ENCODE assay signal across 8 cellular contexts in the genomic region with DNA sequence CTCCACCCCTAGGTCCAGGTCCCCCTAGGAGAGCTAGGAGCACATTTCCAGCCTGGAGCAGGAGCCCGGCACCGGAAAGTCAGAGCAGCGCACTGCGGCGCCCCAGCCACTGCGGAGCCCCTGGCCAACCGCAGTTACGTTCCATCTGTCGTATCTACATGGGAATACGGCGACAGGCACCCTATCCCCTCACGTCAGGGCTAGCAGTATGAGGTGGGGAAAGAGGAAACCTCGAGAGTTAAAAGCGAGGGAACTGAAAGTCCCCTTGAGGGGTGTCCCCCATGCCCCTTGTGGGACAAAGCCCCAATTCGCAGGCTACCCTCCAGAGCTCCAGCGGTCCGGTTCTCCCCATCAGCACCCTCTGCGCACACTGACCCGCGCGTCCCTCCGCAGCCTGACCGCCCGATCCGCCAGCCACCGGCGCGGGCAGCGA. TPM values are rescaled to one million over a fixed set of nuclear protein-coding genes. Genes with fewer than 3 reads are reported as not detected.
DNase-seq lines count a peak whose midpoint lies in the region; ATAC-seq, FAIRE-seq and TF ChIP-seq lines count a peak whose summit lies in the region.

No MANE protein-coding gene starts in this region.

- H3K9ac ChIP-seq in NT2/D1 (ENCODE audit: insufficient read length, low read depth) (peak overlapping the region; percentile 90), kidney (ENCODE audit: low read length in 2 of 2) (no peak overlapping the region)

- DNase-seq in Daoy (ENCODE audit: low read depth): peak; percentile 47
- DNase-seq in NT2/D1 (ENCODE audit: low read depth, low spot score): no peak
- peak in 27 of 61 donors; percentile 10 to 85 (median 59) for DNase-seq in caudate nucleus (lab: John Stamatoyannopoulos, UW)
- DNase-seq in kidney: peak; percentile 73
- DNase-seq in stimulated activated naive B cell treated with anti-CD40 and anti-IgM and Interleukin-4, amounts not matched to agents 10 μg/mL and 1 μg/mL and 100 μg/mL, for 72 hours: peak; percentile 29
- no peak for DNase-seq in T-helper 9 cell

- TF ChIP-seq CTCF in HEK293 (tag by site-specific recombination; IDR thresholded peaks at IDR 0.05) (no peak), kidney (IDR thresholded peaks at IDR 0.05; ENCODE audit: borderline replicate concordance, extremely low read depth, insufficient read depth) (no peak)

- H3K4me1 ChIP-seq in HEK293 (ENCODE audit: control insufficient read depth, insufficient read depth, low read length): no peaks in the 10 kb centered on the region
- H3K4me1 ChIP-seq in NT2/D1 (ENCODE audit: insufficient read depth, insufficient read length): peaks cover 3% of the 10 kb centered on the region
- H3K4me1 ChIP-seq in kidney (ENCODE audit: control insufficient read depth in 1 of 2, insufficient read depth in 1 of 2, low read depth in 1 of 2, low read length in 2 of 2): peaks cover 0 to 12% of the 10 kb centered on the region in 2 donors

- no peaks in the 10 kb centered on the region for H3K9me3 Mint-ChIP-seq in stimulated activated naive B cell treated with anti-CD40 and anti-IgM and Interleukin-4, amounts not matched to agents 10 μg/mL and 1 μg/mL and 100 μg/mL, for 72 hours

- POLR2A ChIA-PET in HEK293 (lab: Yijun Ruan, JAX): interaction anchor here (1.0 to 1.5 kb wide), 2 partner anchors 11 to 14 kb away, joined by 4 to 5 read pairs; no protein-coding TSS in a partner anchor

- H3K27ac ChIP-seq in HEK293 (ENCODE audit: extremely low read depth, low read depth, low read length) (peak overlapping the region; percentile 53; the same call in 1 of the 2 replicates), caudate nucleus (ENCODE audit: low read depth, low read length) (peak overlapping the region; percentile 96), kidney (ENCODE audit: low read depth in 2 of 2, low read length in 2 of 2) (no peak overlapping the region)

- peak; percentile 59 to 60 for ATAC-seq in stimulated activated naive B cell treated with anti-CD40 and anti-IgM and Interleukin-4, amounts not matched to agents 10 μg/mL and 1 μg/mL and 100 μg/mL, for 72 hours (replicated peaks)
- ATAC-seq in HG03196 (IDR thresholded peaks at IDR 0.05; ENCODE audit: unreplicated experiment): no peak

- H3K4me1 Mint-ChIP-seq in stimulated activated naive B cell treated with anti-CD40 and anti-IgM and Interleukin-4, amounts not matched to agents 10 μg/mL and 1 μg/mL and 100 μg/mL, for 72 hours: peaks cover 8 to 16% of the 10 kb centered on the region in 2 donors

- H3K36me3 Mint-ChIP-seq in stimulated activated naive B cell treated with anti-CD40 and anti-IgM and Interleukin-4, amounts not matched to agents 10 μg/mL and 1 μg/mL and 100 μg/mL, for 72 hours: peaks cover 1 to 4% of the 10 kb centered on the region in 2 donors

- H3K4me3 ChIP-seq in HEK293 (ENCODE audit: low read depth, low read length) (peak overlapping the region; percentile 64), NT2/D1 (ENCODE audit: insufficient read length, low read depth) (peak overlapping the region; percentile 79), kidney (ENCODE audit: low read length in 2 of 2) (peak overlapping the region; percentile 65)

- intact Hi-C loops in kidney (cut with DNase I): no loop called here

- FAIRE-seq in kidney (lab: Jason Lieb, UNC): no peak

- H3K9me3 ChIP-seq in HEK293 (ENCODE audit: control insufficient read depth, insufficient read depth, low read depth, low read length) (no peaks in the 10 kb centered on the region), NT2/D1 (ENCODE audit: insufficient read depth, low read length) (no peaks in the 10 kb centered on the region; the same call in 1 of the 2 replicates), kidney (ENCODE audit: control insufficient read depth in 1 of 2, low read length in 2 of 2) (no peaks in the 10 kb centered on the region)

- H3K27me3 Mint-ChIP-seq in stimulated activated naive B cell treated with anti-CD40 and anti-IgM and Interleukin-4, amounts not matched to agents 10 μg/mL and 1 μg/mL and 100 μg/mL, for 72 hours: peaks cover 49 to 74% of the 10 kb centered on the region in 2 donors

- CTCF ChIA-PET in HEK293 (lab: Yijun Ruan, JAX): interaction anchor here (0.6 to 1.0 kb wide), 2 partner anchors 27 to 351 kb away, joined by 3 read pairs; no protein-coding TSS in a partner anchor

- H3K27me3 ChIP-seq in NT2/D1 (ENCODE audit: insufficient read depth, insufficient read length): peaks cover 56% of the 10 kb centered on the region

- H3K4me3 Mint-ChIP-seq in stimulated activated naive B cell treated with anti-CD40 and anti-IgM and Interleukin-4, amounts not matched to agents 10 μg/mL and 1 μg/mL and 100 μg/mL, for 72 hours: peak overlapping the region; percentile 75 to 79

- H3K36me3 ChIP-seq in HEK293 (ENCODE audit: control insufficient read depth in 2 of 2, insufficient read depth in 1 of 2, low read length in 2 of 2) (no peaks in the 10 kb centered on the region), NT2/D1 (ENCODE audit: insufficient read depth, insufficient read length, low read length) (no peaks in the 10 kb centered on the region), kidney (ENCODE audit: control insufficient read depth in 1 of 2, insufficient read depth in 2 of 2, low read length in 2 of 2) (no peaks in the 10 kb centered on the region)

- no peak overlapping the region for H3K27ac Mint-ChIP-seq in stimulated activated naive B cell treated with anti-CD40 and anti-IgM and Interleukin-4, amounts not matched to agents 10 μg/mL and 1 μg/mL and 100 μg/mL, for 72 hours

TF ChIP-seq in HEK293, 187 proteins besides CTCF, POLR2A, EP300 and RAD21 (continues in another document):
- TF ChIP-seq ZNF561 (tag by site-specific recombination; IDR thresholded peaks at IDR 0.05; ENCODE audit: borderline replicate concordance): no peak
- peak; percentile 92 for TF ChIP-seq ZBTB17 (tag by site-specific recombination; IDR thresholded peaks at IDR 0.05)
- TF ChIP-seq ZFP41 (tag by site-specific recombination; IDR thresholded peaks at IDR 0.05; ENCODE audit: borderline replicate concordance): no peak
- peak; percentile 67; the same call in 1 of the 2 replicates for TF ChIP-seq KLF9 (tag by site-specific recombination; IDR thresholded peaks at IDR 0.05; ENCODE audit: low read depth)
- TF ChIP-seq OVOL3 (tag by site-specific recombination; IDR thresholded peaks at IDR 0.05): no peak
- no peak for TF ChIP-seq ZNF169 (tag by site-specific recombination; IDR thresholded peaks at IDR 0.05)
- TF ChIP-seq, protein P1, sequence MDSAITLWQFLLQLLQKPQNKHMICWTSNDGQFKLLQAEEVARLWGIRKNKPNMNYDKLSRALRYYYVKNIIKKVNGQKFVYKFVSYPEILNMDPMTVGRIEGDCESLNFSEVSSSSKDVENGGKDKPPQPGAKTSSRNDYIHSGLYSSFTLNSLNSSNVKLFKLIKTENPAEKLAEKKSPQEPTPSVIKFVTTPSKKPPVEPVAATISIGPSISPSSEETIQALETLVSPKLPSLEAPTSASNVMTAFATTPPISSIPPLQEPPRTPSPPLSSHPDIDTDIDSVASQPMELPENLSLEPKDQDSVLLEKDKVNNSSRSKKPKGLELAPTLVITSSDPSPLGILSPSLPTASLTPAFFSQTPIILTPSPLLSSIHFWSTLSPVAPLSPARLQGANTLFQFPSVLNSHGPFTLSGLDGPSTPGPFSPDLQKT (IDR thresholded peaks at IDR 0.05; ENCODE audit: borderline replicate concordance, low read depth, low read length): no peak
- TF ChIP-seq, protein P2, sequence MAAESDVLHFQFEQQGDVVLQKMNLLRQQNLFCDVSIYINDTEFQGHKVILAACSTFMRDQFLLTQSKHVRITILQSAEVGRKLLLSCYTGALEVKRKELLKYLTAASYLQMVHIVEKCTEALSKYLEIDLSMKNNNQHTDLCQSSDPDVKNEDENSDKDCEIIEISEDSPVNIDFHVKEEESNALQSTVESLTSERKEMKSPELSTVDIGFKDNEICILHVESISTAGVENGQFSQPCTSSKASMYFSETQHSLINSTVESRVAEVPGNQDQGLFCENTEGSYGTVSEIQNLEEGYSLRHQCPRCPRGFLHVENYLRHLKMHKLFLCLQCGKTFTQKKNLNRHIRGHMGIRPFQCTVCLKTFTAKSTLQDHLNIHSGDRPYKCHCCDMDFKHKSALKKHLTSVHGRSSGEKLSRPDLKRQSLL (tag by site-specific recombination; IDR thresholded peaks at IDR 0.05): peak; percentile 68
- TF ChIP-seq, protein P3, sequence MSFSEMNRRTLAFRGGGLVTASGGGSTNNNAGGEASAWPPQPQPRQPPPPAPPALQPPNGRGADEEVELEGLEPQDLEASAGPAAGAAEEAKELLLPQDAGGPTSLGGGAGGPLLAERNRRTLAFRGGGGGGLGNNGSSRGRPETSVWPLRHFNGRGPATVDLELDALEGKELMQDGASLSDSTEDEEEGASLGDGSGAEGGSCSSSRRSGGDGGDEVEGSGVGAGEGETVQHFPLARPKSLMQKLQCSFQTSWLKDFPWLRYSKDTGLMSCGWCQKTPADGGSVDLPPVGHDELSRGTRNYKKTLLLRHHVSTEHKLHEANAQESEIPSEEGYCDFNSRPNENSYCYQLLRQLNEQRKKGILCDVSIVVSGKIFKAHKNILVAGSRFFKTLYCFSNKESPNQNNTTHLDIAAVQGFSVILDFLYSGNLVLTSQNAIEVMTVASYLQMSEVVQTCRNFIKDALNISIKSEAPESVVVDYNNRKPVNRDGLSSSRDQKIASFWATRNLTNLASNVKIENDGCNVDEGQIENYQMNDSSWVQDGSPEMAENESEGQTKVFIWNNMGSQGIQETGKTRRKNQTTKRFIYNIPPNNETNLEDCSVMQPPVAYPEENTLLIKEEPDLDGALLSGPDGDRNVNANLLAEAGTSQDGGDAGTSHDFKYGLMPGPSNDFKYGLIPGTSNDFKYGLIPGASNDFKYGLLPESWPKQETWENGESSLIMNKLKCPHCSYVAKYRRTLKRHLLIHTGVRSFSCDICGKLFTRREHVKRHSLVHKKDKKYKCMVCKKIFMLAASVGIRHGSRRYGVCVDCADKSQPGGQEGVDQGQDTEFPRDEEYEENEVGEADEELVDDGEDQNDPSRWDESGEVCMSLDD (tag by site-specific recombination; IDR thresholded peaks at IDR 0.05): peak; percentile 28; the same call in 1 of the 2 replicates
- TF ChIP-seq ZNF629 (tag by site-specific recombination; IDR thresholded peaks at IDR 0.05): peak; percentile 40
- no peak for TF ChIP-seq ZNF560 (tag by site-specific recombination; IDR thresholded peaks at IDR 0.05; ENCODE audit: borderline replicate concordance)
- no peak for TF ChIP-seq ZNF138 (tag by site-specific recombination; IDR thresholded peaks at IDR 0.05; ENCODE audit: borderline replicate concordance)

RNA-seq across cellular contexts. Expression of a gene that starts 1.0 kb away (rescaled TPM):
- total RNA-seq in Daoy (2014; rRNA removed; shearing (Covaris generic)): 0.34 and 2.3 TPM in 2 replicates
- 0.91 TPM for total RNA-seq in kidney
- 1.8 TPM for polyA plus RNA-seq in kidney (ENCODE audit: insufficient read depth, low read depth, low replicate concordance)

RNA-seq across cellular contexts. Expression of a gene that starts 15.0 kb away (rescaled TPM):
- 62.2 and 88.7 TPM in 2 replicates for total RNA-seq in Daoy (2014; rRNA removed; shearing (Covaris generic))
- total RNA-seq in kidney: 25.6 TPM
- 24.7 TPM for polyA plus RNA-seq in kidney (ENCODE audit: insufficient read depth, low read depth, low replicate concordance)

Comparison
In these comparisons a context has a peak if more than half of its experiments do, and no peak if none do; other contexts are left out.
1. DNase-seq: peak in Daoy (single experiment), kidney (single experiment) and stimulated activated naive B cell treated with anti-CD40 and anti-IgM and Interleukin-4, amounts not matched to agents 10 μg/mL and 1 μg/mL and 100 μg/mL, for 72 hours (single experiment); none in NT2/D1 (single experiment) and T-helper 9 cell (single experiment).
2. H3K27ac ChIP-seq: peak in HEK293 (single experiment) and caudate nucleus (single experiment); none in kidney (0 of 2).
3. Peak in every context shown above with its lines, with median percentiles within 50 percentile points of each other: H3K4me3 ChIP-seq.